ENCODE assay signal across 1 cellular context in genomic region chr17:1487939-1488825, GRCh38.
TF ChIP-seq lines count a peak whose summit lies in the region.

No MANE protein-coding gene starts in this region.

TF ChIP-seq in HepG2, 621 proteins besides CTCF, POLR2A, EP300 and RAD21 (continued from another document):
- no peak; the same call in 1 of the 2 replicates for TF ChIP-seq MXD3 (CRISPR knock-in tag; IDR thresholded peaks at IDR 0.05)
- TF ChIP-seq ZNF616 (CRISPR knock-in tag; IDR thresholded peaks at IDR 0.05; ENCODE audit: low read depth): no peak
- TF ChIP-seq ARID4A (CRISPR knock-in tag; IDR thresholded peaks at IDR 0.05; ENCODE audit: borderline replicate concordance): peak; percentile 78; the same call in 1 of the 2 replicates
- 0 out of 2 replicates have a peak, but pooled peaks have one; percentile 62 for TF ChIP-seq ZNF761 (CRISPR knock-in tag; conservative IDR thresholded peaks at IDR 0.05)
- TF ChIP-seq POLR2AphosphoS5 (IDR thresholded peaks at IDR 0.05; ENCODE audit: low read depth, low read length): 0 out of 2 replicates have a peak, but pooled peaks have one; percentile 8
- TF ChIP-seq ZNF614 (CRISPR knock-in tag; IDR thresholded peaks at IDR 0.05; ENCODE audit: borderline replicate concordance): 0 out of 2 replicates have a peak, but pooled peaks have one; percentile 6
- TF ChIP-seq ATF7 (IDR thresholded peaks at IDR 0.05): no peak
- peak; percentile 31; the same call in 1 of the 2 replicates for TF ChIP-seq ATF7 (CRISPR knock-in tag; IDR thresholded peaks at IDR 0.05)
- TF ChIP-seq ZNF547 (CRISPR knock-in tag; IDR thresholded peaks at IDR 0.05): peak; percentile 45; the same call in 1 of the 2 replicates
- peak; percentile 85 for TF ChIP-seq ZNF34 (CRISPR knock-in tag; IDR thresholded peaks at IDR 0.05; ENCODE audit: borderline replicate concordance)
- TF ChIP-seq SAP130 (CRISPR knock-in tag; IDR thresholded peaks at IDR 0.05; ENCODE audit: low read depth): peak; percentile 88
- no peak; the same call in 1 of the 2 replicates for TF ChIP-seq THAP11 (CRISPR knock-in tag; IDR thresholded peaks at IDR 0.05)
- TF ChIP-seq PHF8 (CRISPR knock-in tag; IDR thresholded peaks at IDR 0.05): peak; percentile 46
- TF ChIP-seq ZNF672 (CRISPR knock-in tag; IDR thresholded peaks at IDR 0.05): no peak
